Comparison of ENCODE assay signal across 8 cellular contexts in genomic region chr6:151391471-151392428, GRCh38. TPM values are rescaled to one million over a fixed set of nuclear protein-coding genes. Genes with fewer than 3 reads are reported as not detected.
DNase-seq lines count a peak whose midpoint lies in the region; ATAC-seq and TF ChIP-seq lines count a peak whose summit lies in the region.

Gene ZBTB2 (minus strand): TSS chr6:151391559. CDS start chr6:151373637, 17,922 bp downstream.

- TF ChIP-seq CTCF in left ventricle myocardium inferior (IDR thresholded peaks at IDR 0.05; ENCODE audit: borderline replicate concordance) (no peak), upper lobe of right lung (IDR thresholded peaks at IDR 0.05) (no peak)

- intact Hi-C loops in T-helper 1 cell treated with Interleukin-12 subunit alpha and Interleukin-12 subunit beta and Interleukin-4 antibody, amounts not matched to agents 30 ng/mL and 1 ng/mL, for 36 hours (cut with micrococcal nuclease) = loop anchor here (1.0 to 5.0 kb wide), 10 partner anchors 15 to 1844 kb away; partner anchors contain the start of genes FBXO5, GINM1, LRP11 and PPIL4
- intact Hi-C loops in left ventricle myocardium inferior (cut with micrococcal nuclease) (no loop called here), posterior cingulate gyrus (cut with DNase I) (no loop called here), upper lobe of right lung (cut with DNase I) (no loop called here)

- H3K9me3 ChIP-seq in MG63 (no peaks in the 10 kb centered on the region), left ventricle myocardium inferior (replicated peaks) (no peaks in the 10 kb centered on the region), upper lobe of right lung (no peaks in the 10 kb centered on the region)

- peaks cover 82% of the 10 kb centered on the region for H3K4me1 ChIP-seq in left ventricle myocardium inferior
- peaks cover 61% of the 10 kb centered on the region for H3K4me1 ChIP-seq in upper lobe of right lung

- peak; percentile 78 for DNase-seq in DMS 273 treated with DMSO at 0.1 percent for 48 hours (lab: John Stamatoyannopoulos, UW)
- DNase-seq in MG63 = peak; percentile 77
- DNase-seq in left ventricle myocardium inferior = peak; percentile 67
- DNase-seq in posterior cingulate gyrus = peak; percentile 27 to 96 (median 69)
- peak; percentile 88 for DNase-seq in upper lobe of right lung

- peaks cover 48% of the 10 kb centered on the region for H3K36me3 ChIP-seq in MG63
- H3K36me3 ChIP-seq in left ventricle myocardium inferior = no peaks in the 10 kb centered on the region
- H3K36me3 ChIP-seq in upper lobe of right lung = no peaks in the 10 kb centered on the region

- peak within 1 kb of the TSS; percentile 91 for H3K4me3 ChIP-seq in MG63
- H3K4me3 ChIP-seq in left ventricle myocardium inferior = peak within 1 kb of the TSS; percentile 96
- peak within 1 kb of the TSS; percentile 93 for H3K4me3 ChIP-seq in upper lobe of right lung

- WGBS in adipose tissue, 3 donors = 1% methylated on average over 39 to 52 of the region's 57 CpGs

- ATAC-seq in GM21717 (IDR thresholded peaks at IDR 0.05; ENCODE audit: unreplicated experiment) (peak; percentile 16), upper lobe of right lung (peak; percentile 7)

- no peaks in the 10 kb centered on the region for H3K27me3 ChIP-seq in MG63
- no peaks in the 10 kb centered on the region for H3K27me3 ChIP-seq in left ventricle myocardium inferior (ENCODE audit: low read depth)
- no peaks in the 10 kb centered on the region for H3K27me3 ChIP-seq in upper lobe of right lung

- H3K27ac ChIP-seq in adipose tissue (ENCODE audit: low read depth, low read length) (peak within 1 kb of the TSS; percentile 95), left ventricle myocardium inferior (replicated peaks) (peak within 1 kb of the TSS; percentile 100), upper lobe of right lung (peak within 1 kb of the TSS; percentile 96)

RNA-seq across cellular contexts. Expression of gene ZBTB2, which starts in this region (rescaled TPM):
- 23.3 and 34.0 TPM in 2 replicates for total RNA-seq in MG63 (2014; rRNA removed; shearing (Covaris generic); ENCODE audit: low replicate concordance)
- total RNA-seq in T-helper 1 cell treated with Interleukin-12 subunit alpha and Interleukin-12 subunit beta and Interleukin-4 antibody, amounts not matched to agents 30 ng/mL and 1 ng/mL, for 36 hours = 28.0 and 28.2 TPM in 2 replicates
- 10 to 100 TPM in 1 of 3 donors, 1 to 10 TPM in 2; 3.5 to 10.9 (median 9.8) TPM for polyA plus RNA-seq in adipose tissue
- total RNA-seq in left ventricle myocardium inferior (4.6 TPM), upper lobe of right lung (13.0 TPM)

Comparison
In these comparisons a context has a peak if more than half of its experiments do, and no peak if none do; other contexts are left out.
1. Peak in every context shown above with its lines: DNase-seq, ATAC-seq, H3K4me3 ChIP-seq and H3K27ac ChIP-seq.